In genomic region chr13:74681891-74682290, GRCh38 we compare ENCODE assay signal across 22 cellular contexts.
"Had no signal": no experiment of that assay in that cellular context is flagged by ENCODE, and none has a peak within 500 bp of the region (broad histone marks: within the 10 kb centered on the region; RNA-seq: fewer than 3 reads in every experiment).

No MANE protein-coding gene starts in this region.

- H3K9ac ChIP-seq: SK-N-SH had no signal

- H3K27ac ChIP-seq: RWPE1 had no signal

- ATAC-seq: Panc1, PC-3, T-cell had no signal

- H3K4me2 ChIP-seq: SK-N-SH had no signal

- DNase-seq: IMR-90, Karpas-422, KG1, MV-4-11, NCI-H1048, NCI-H1105, NCI-H1417, NCI-H1436 treated with DMSO at 0.1 percent for 48 hours, NCI-H1694, NCI-H187 treated with DMSO at 0.1 percent for 48 hours, NCI-H2029 treated with DMSO at 0.1 percent for 48 hours, NCI-H2171 treated with DMSO at 0.1 percent for 48 hours, NCI-H2227 treated with DMSO at 0.1 percent for 48 hours, NCI-H510A treated with DMSO at 0.1 percent for 48 hours, NCI-H526, PC-3, SHP77, SK-N-SH, SW 1271, T-cell had no signal

- H3K9me3 ChIP-seq: SK-N-SH had no signal
